Comparison of ENCODE assay signal across 1 cellular context in the genomic region with DNA sequence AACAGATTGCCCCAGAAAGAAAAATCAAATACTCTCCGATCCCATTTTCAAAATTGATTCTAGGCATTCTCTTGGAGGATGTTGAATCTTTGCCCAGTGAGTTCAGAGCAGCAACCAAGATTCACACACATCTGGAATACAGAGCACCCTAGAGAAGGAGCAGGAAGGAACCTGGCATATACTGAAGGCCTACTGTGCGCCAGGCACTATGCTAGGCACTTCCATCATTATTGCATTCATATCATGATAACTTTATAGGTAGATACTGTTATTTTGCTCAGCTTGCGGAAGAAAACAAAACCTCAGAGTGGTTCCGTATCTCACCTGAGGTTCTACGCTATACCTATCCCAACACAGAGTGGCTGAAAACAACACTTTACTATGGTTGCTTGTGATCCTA.
TF ChIP-seq lines count a peak whose summit lies in the region.

No MANE protein-coding gene starts in this region.

TF ChIP-seq in H1, 55 proteins besides CTCF, POLR2A, EP300 and RAD21:
- no peak for TF ChIP-seq SIN3A (conservative IDR thresholded peaks at IDR 0.05 in 1 of 2, IDR thresholded peaks at IDR 0.05 in 1 of 2; ENCODE audit: low read depth in 1 of 2, low read length in 2 of 2)
- TF ChIP-seq, protein P1, sequence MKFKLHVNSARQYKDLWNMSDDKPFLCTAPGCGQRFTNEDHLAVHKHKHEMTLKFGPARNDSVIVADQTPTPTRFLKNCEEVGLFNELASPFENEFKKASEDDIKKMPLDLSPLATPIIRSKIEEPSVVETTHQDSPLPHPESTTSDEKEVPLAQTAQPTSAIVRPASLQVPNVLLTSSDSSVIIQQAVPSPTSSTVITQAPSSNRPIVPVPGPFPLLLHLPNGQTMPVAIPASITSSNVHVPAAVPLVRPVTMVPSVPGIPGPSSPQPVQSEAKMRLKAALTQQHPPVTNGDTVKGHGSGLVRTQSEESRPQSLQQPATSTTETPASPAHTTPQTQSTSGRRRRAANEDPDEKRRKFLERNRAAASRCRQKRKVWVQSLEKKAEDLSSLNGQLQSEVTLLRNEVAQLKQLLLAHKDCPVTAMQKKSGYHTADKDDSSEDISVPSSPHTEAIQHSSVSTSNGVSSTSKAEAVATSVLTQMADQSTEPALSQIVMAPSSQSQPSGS (IDR thresholded peaks at IDR 0.05; ENCODE audit: low read length): no peak
- TF ChIP-seq, protein P2, sequence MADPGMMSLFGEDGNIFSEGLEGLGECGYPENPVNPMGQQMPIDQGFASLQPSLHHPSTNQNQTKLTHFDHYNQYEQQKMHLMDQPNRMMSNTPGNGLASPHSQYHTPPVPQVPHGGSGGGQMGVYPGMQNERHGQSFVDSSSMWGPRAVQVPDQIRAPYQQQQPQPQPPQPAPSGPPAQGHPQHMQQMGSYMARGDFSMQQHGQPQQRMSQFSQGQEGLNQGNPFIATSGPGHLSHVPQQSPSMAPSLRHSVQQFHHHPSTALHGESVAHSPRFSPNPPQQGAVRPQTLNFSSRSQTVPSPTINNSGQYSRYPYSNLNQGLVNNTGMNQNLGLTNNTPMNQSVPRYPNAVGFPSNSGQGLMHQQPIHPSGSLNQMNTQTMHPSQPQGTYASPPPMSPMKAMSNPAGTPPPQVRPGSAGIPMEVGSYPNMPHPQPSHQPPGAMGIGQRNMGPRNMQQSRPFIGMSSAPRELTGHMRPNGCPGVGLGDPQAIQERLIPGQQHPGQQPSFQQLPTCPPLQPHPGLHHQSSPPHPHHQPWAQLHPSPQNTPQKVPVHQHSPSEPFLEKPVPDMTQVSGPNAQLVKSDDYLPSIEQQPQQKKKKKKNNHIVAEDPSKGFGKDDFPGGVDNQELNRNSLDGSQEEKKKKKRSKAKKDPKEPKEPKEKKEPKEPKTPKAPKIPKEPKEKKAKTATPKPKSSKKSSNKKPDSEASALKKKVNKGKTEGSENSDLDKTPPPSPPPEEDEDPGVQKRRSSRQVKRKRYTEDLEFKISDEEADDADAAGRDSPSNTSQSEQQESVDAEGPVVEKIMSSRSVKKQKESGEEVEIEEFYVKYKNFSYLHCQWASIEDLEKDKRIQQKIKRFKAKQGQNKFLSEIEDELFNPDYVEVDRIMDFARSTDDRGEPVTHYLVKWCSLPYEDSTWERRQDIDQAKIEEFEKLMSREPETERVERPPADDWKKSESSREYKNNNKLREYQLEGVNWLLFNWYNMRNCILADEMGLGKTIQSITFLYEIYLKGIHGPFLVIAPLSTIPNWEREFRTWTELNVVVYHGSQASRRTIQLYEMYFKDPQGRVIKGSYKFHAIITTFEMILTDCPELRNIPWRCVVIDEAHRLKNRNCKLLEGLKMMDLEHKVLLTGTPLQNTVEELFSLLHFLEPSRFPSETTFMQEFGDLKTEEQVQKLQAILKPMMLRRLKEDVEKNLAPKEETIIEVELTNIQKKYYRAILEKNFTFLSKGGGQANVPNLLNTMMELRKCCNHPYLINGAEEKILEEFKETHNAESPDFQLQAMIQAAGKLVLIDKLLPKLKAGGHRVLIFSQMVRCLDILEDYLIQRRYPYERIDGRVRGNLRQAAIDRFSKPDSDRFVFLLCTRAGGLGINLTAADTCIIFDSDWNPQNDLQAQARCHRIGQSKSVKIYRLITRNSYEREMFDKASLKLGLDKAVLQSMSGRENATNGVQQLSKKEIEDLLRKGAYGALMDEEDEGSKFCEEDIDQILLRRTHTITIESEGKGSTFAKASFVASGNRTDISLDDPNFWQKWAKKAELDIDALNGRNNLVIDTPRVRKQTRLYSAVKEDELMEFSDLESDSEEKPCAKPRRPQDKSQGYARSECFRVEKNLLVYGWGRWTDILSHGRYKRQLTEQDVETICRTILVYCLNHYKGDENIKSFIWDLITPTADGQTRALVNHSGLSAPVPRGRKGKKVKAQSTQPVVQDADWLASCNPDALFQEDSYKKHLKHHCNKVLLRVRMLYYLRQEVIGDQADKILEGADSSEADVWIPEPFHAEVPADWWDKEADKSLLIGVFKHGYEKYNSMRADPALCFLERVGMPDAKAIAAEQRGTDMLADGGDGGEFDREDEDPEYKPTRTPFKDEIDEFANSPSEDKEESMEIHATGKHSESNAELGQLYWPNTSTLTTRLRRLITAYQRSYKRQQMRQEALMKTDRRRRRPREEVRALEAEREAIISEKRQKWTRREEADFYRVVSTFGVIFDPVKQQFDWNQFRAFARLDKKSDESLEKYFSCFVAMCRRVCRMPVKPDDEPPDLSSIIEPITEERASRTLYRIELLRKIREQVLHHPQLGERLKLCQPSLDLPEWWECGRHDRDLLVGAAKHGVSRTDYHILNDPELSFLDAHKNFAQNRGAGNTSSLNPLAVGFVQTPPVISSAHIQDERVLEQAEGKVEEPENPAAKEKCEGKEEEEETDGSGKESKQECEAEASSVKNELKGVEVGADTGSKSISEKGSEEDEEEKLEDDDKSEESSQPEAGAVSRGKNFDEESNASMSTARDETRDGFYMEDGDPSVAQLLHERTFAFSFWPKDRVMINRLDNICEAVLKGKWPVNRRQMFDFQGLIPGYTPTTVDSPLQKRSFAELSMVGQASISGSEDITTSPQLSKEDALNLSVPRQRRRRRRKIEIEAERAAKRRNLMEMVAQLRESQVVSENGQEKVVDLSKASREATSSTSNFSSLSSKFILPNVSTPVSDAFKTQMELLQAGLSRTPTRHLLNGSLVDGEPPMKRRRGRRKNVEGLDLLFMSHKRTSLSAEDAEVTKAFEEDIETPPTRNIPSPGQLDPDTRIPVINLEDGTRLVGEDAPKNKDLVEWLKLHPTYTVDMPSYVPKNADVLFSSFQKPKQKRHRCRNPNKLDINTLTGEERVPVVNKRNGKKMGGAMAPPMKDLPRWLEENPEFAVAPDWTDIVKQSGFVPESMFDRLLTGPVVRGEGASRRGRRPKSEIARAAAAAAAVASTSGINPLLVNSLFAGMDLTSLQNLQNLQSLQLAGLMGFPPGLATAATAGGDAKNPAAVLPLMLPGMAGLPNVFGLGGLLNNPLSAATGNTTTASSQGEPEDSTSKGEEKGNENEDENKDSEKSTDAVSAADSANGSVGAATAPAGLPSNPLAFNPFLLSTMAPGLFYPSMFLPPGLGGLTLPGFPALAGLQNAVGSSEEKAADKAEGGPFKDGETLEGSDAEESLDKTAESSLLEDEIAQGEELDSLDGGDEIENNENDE (IDR thresholded peaks at IDR 0.05; ENCODE audit: insufficient replicate concordance, low read length): no peak
- TF ChIP-seq EZH2 (IDR thresholded peaks at IDR 0.05; ENCODE audit: low read depth, low read length, severe bottlenecking): no peak
- no peak for TF ChIP-seq NANOG (IDR thresholded peaks at IDR 0.05; ENCODE audit: insufficient read depth, low read depth, low read length, poor library complexity, severe bottlenecking)
- TF ChIP-seq CEBPB (IDR thresholded peaks at IDR 0.05; ENCODE audit: low read depth, low read length): no peak
- no peak for TF ChIP-seq RXRA (IDR thresholded peaks at IDR 0.05; ENCODE audit: insufficient read depth, low read depth, low read length)
- no peak for TF ChIP-seq GABPA (IDR thresholded peaks at IDR 0.05; ENCODE audit: borderline replicate concordance, insufficient read depth, low read length)
- TF ChIP-seq CREB1 (IDR thresholded peaks at IDR 0.05): no peak
- no peak for TF ChIP-seq KDM4A (IDR thresholded peaks at IDR 0.05; ENCODE audit: low read depth, low read length, severe bottlenecking)
